Comparison of ENCODE assay signal across 1 cellular context in genomic region chr16:81728435-81728834, GRCh38.
TF ChIP-seq lines count a peak whose summit lies in the region.

No MANE protein-coding gene starts in this region.

TF ChIP-seq in H1, 55 proteins besides CTCF, POLR2A, EP300 and RAD21:
- TF ChIP-seq HDAC6 (IDR thresholded peaks at IDR 0.05; ENCODE audit: low read depth, low read length) (no peak), JUND (IDR thresholded peaks at IDR 0.05; ENCODE audit: low read length) (no peak), SAP30 (IDR thresholded peaks at IDR 0.05; ENCODE audit: insufficient read depth, insufficient replicate concordance, low read length) (no peak), GTF2F1 (IDR thresholded peaks at IDR 0.05; ENCODE audit: borderline replicate concordance, low read depth, low read length) (no peak), KDM4A (IDR thresholded peaks at IDR 0.05; ENCODE audit: low read depth, low read length, severe bottlenecking) (no peak)
